Comparison of ENCODE assay signal across 8 cellular contexts in the genomic region with DNA sequence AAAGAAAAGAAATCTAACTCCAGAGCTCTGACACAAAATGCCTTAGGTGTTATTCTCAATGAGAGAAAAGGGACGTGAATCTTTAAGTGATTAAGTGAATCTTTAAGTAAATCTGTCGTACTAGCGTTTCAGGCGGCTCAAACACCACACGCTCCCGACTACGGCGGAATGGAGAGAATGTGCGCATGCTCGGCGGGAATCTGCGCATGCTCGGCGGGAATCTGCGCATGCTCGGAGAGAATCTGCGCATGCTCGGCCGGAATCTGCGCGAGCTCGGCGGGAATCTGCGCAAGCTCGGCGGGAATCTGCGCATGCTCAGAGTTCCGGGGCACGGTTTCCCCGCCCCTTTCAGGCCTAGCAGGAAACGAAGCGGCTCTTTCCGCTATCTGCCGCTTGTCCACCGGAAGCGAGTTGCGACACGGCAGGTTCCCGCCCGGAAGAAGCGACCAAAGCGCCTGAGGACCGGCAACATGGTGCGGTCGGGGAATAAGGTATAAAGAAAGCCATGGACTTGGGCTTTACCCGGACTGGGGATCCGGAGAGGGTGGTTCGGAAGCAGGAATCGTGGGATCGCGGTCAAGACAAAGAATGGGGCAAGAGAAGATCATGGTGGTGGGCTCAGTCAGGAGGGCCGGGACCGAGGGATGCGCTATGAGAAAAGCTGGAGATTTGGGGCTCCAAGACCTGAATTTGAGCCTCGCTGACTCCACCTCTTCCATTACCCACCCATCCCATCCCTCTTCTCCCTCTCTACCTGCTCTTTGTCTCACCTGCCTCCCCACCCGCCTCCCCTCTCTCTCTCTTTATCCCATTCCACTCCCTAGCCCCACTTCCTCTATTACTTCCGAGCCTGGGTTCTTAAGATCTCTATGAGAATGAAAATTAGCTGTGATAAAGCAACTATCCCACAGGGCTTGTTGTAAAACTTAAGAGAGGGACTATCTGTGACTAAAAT. TPM values are rescaled to one million over a fixed set of nuclear protein-coding genes. Genes with fewer than 3 reads are reported as not detected.
DNase-seq lines count a peak whose midpoint lies in the region; ATAC-seq and TF ChIP-seq lines count a peak whose summit lies in the region.

A gene (plus strand): TSS at position 382 of the 955 bp plus-strand sequence. CDS start 89 bp downstream, at position 471.

- H3K36me3 ChIP-seq in mammary epithelial cell (ENCODE audit: insufficient read depth, low read length) = peaks cover 25% of the 10 kb centered on the region
- peaks cover 6 to 26% (median 6%) of the 10 kb centered on the region in 3 donors for H3K36me3 ChIP-seq in skeletal muscle tissue (ENCODE audit: control insufficient read depth in 3 of 3, insufficient read depth in 3 of 3, low read length in 3 of 3)

- no peak for TF ChIP-seq CTCF in AG04449 (IDR thresholded peaks at IDR 0.05; ENCODE audit: insufficient read depth, low read length, missing control alignments)
- TF ChIP-seq CTCF in WI38 (IDR thresholded peaks at IDR 0.05; ENCODE audit: low read depth, low read length) = no peak
- TF ChIP-seq CTCF in mammary epithelial cell (conservative IDR thresholded peaks at IDR 0.05 in 1 of 2, IDR thresholded peaks at IDR 0.05 in 1 of 2; ENCODE audit: extremely low read depth in 1 of 2, insufficient read depth in 1 of 2, low read depth in 1 of 2, low read length in 2 of 2) = no peak

- dilution Hi-C loops in mammary epithelial cell (cut with HindIII; ENCODE audit: low sequenced_read_pairs) = no loop called here

- H3K27ac ChIP-seq in mammary epithelial cell (ENCODE audit: insufficient read depth, low read depth, low read length) = peak within 1 kb of the TSS; percentile 86
- H3K27ac ChIP-seq in skeletal muscle tissue (ENCODE audit: low read depth, low read length) = peak within 1 kb of the TSS; percentile 90

- H2AFZ ChIP-seq in mammary epithelial cell (ENCODE audit: low read depth, low read length) = peak within 1 kb of the TSS; percentile 92

- peak; percentile 53 for ATAC-seq in HG03175 (IDR thresholded peaks at IDR 0.05; ENCODE audit: unreplicated experiment)

- POLR2A ChIA-PET in AG04449 (lab: Yijun Ruan, JAX) = interaction anchor here (0.7 to 2.1 kb wide), 2 partner anchors 17 to 32 kb away, joined by 5 read pairs; no protein-coding TSS in a partner anchor

- H3K4me1 ChIP-seq in mammary epithelial cell (ENCODE audit: insufficient read depth, low read length) = peaks cover 18% of the 10 kb centered on the region
- H3K4me1 ChIP-seq in skeletal muscle tissue (ENCODE audit: control insufficient read depth in 3 of 3, insufficient read depth in 3 of 3, low read length in 3 of 3) = peaks cover 5 to 12% (median 10%) of the 10 kb centered on the region in 3 donors

- WGBS in mammary epithelial cell (ENCODE audit: low coverage, missing lambda C conversion rate) = under 1% methylated on average over 32 of the region's 57 CpGs

- H3K27me3 ChIP-seq in mammary epithelial cell (ENCODE audit: insufficient read depth, low read length) (no peaks in the 10 kb centered on the region), skeletal muscle tissue (ENCODE audit: control insufficient read depth in 3 of 3, insufficient read depth in 3 of 3, low read length in 3 of 3) (peaks cover 0 to 7% (median 0%) of the 10 kb centered on the region in 3 donors)

- H3K9me3 ChIP-seq in mammary epithelial cell (replicated peaks; ENCODE audit: insufficient read depth, low read length) (no peaks in the 10 kb centered on the region), iPS-18c (ENCODE audit: control insufficient read depth, insufficient read depth, low read length) (no peaks in the 10 kb centered on the region), skeletal muscle tissue (ENCODE audit: control insufficient read depth in 3 of 3, low read length in 3 of 3) (no peaks in the 10 kb centered on the region)

- peak; percentile 88 for TF ChIP-seq POLR2A in GM18951 (IDR thresholded peaks at IDR 0.05; ENCODE audit: extremely low read depth, insufficient read depth, insufficient read length)

- DNase-seq in AG04449 (ENCODE audit: low read depth, low spot score) (peak; percentile 76), NCI-H226 (peak; percentile 75), mammary epithelial cell (peak; percentile 95)

- H3K9ac ChIP-seq in mammary epithelial cell (ENCODE audit: insufficient read depth, low read length) (peak within 1 kb of the TSS; percentile 98), skeletal muscle tissue (ENCODE audit: low read depth in 1 of 3, low read length in 3 of 3) (peak within 1 kb of the TSS; percentile 98 to 99 (median 98))

- in situ Hi-C loops in GM18951 (cut with MboI; ENCODE audit: low sequenced_read_pairs, unreplicated experiment) = no loop called here
- in situ Hi-C loops in mammary epithelial cell (cut with MboI; ENCODE audit: low sequenced_read_pairs in 2 of 2) = no loop called here

- BruUV-seq in mammary epithelial cell (replicated peaks; lab: Mats Ljungman, UMichigan) = no TSS peak

- H3K79me2 ChIP-seq in mammary epithelial cell (ENCODE audit: insufficient read depth, low read length) = peaks cover 52% of the 10 kb centered on the region

- H3K4me2 ChIP-seq in mammary epithelial cell (ENCODE audit: insufficient read depth, low read depth, low read length) = peak within 1 kb of the TSS; percentile 92

- no peaks in the 10 kb centered on the region for H4K20me1 ChIP-seq in mammary epithelial cell (ENCODE audit: insufficient read depth, low read length)

- H3K4me3 ChIP-seq in AG04449 (ENCODE audit: low read depth, low read length) (peak within 1 kb of the TSS; percentile 94), WI38 (ENCODE audit: low read depth, low read length) (peak within 1 kb of the TSS; percentile 87), mammary epithelial cell (replicated peaks in 1 of 3; ENCODE audit: insufficient read depth in 1 of 3, low read depth in 2 of 3, low read length in 3 of 3) (peak within 1 kb of the TSS; percentile 85 to 90 (median 89)), iPS-18c (ENCODE audit: insufficient read depth, low read depth, low read length) (peak within 1 kb of the TSS; percentile 96), skeletal muscle tissue (ENCODE audit: low read length in 3 of 3) (peak within 1 kb of the TSS; percentile 91 to 99 (median 98))

- CTCF ChIA-PET in AG04449 (lab: Yijun Ruan, JAX) (interaction anchor here (0.7 to 7.3 kb wide), 23 partner anchors 8 to 693 kb away, joined by 3 to 64 read pairs (median 5); no protein-coding TSS in a partner anchor), mammary epithelial cell (lab: Charles Lee; ENCODE audit: low non-redundant PET) (interaction anchor here (0.5 to 1.0 kb wide), 3 partner anchors 54 to 1615 kb away, joined by 4 to 7 read pairs (median 5); no protein-coding TSS in a partner anchor)

- intact Hi-C loops in mammary epithelial cell (cut with micrococcal nuclease) = loop anchor here (1.0 to 2.0 kb wide), 2 partner anchors 26 to 75 kb away; no protein-coding TSS in a partner anchor

RNA-seq across cellular contexts. Expression of the gene that starts here (rescaled TPM):
- total RNA-seq in mammary epithelial cell = 100 to 1,000 TPM; 191 to 245 TPM
- 325 TPM for polyA plus RNA-seq in mammary epithelial cell
- polyA minus RNA-seq in mammary epithelial cell = 415 TPM
- total RNA-seq in skeletal muscle tissue = 188 TPM

Comparison
In these comparisons a context has a peak if more than half of its experiments do, and no peak if none do; other contexts are left out.
1. Peak in every context shown above with its lines: DNase-seq, ATAC-seq, H3K4me3 ChIP-seq and H3K27ac ChIP-seq.